Comparison of ENCODE assay signal across 1 cellular context in genomic region chr1:211613108-211613947, GRCh38.
TF ChIP-seq lines count a peak whose summit lies in the region.

No MANE protein-coding gene starts in this region.

TF ChIP-seq in H1, 55 proteins besides CTCF, POLR2A, EP300 and RAD21:
- TF ChIP-seq MAFK (IDR thresholded peaks at IDR 0.05; ENCODE audit: low read depth, low read length) (peak; percentile 53; the same call in 1 of the 2 replicates), BACH1 (IDR thresholded peaks at IDR 0.05; ENCODE audit: low read length) (peak; percentile 72; the same call in 1 of the 2 replicates), CHD1 (IDR thresholded peaks at IDR 0.05; ENCODE audit: low read depth, low read length) (no peak)
